Comparison of ENCODE assay signal across 21 cellular contexts in the genomic region with DNA sequence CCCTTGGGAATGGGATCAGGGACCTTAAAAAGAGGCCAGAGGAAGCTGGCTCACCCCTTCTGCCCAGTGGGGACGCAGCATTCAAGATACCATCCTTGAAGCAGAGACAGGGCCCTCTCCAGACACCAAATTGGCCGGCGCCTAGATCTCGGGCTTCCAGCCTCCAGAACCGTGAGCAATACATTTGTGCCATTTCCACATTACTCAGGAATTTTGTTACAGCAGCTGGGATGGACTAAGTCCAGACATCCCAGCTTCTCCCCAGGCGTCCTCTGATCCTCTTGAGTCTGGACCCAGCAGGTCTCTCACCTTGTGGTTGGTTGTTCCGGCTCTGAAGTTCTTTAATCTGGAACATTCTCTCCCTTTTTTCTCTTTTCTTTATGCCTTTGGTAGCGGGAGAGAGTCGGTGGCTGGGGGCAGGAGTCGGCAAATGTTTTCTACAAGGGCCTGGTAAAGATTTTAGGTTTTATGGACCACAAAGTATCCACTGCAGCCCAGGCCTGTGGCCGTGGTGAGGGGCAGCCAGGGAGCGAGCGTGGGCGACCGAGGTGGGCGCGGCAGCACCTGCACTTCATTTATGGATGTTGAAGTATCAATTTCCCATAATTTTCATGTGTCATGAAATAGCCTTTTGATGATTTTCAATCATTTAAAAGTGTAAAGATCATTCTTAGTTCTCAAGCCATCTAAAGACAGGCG. TPM values are rescaled to one million over a fixed set of nuclear protein-coding genes. Genes with fewer than 3 reads are reported as not detected.
"Had no signal": no experiment of that assay in that cellular context is flagged by ENCODE, and none has a peak within 500 bp of the region (broad histone marks: within the 10 kb centered on the region; RNA-seq: fewer than 3 reads in every experiment).

No MANE protein-coding gene starts in this region.

- H3K27ac ChIP-seq: adrenal gland, SJCRH30 had no signal

- H3K9me3 ChIP-seq: adrenal gland, SJCRH30, SK-N-SH had no signal

- H3K4me2 ChIP-seq: SK-N-SH had no signal

- H3K4me1 Mint-ChIP-seq: activated naive CD8-positive, alpha-beta T cell treated with anti-CD3 and anti-CD28 coated beads, Interleukin-2, amount 10 ng/mL, durations not matched to agents 7 days and 5 days; activated T-helper 17 cell treated with anti-CD3 and anti-CD28 coated beads, Interleukin-2, amount 50 U/mL, for 72 hours had no signal

- H3K9ac ChIP-seq: SK-N-SH had no signal

- H3K4me1 ChIP-seq: SJCRH30 had no signal

- H3K9me3 Mint-ChIP-seq: activated naive CD8-positive, alpha-beta T cell treated with anti-CD3 and anti-CD28 coated beads, Interleukin-2, amount 10 ng/mL, durations not matched to agents 7 days and 5 days; activated T-helper 17 cell treated with anti-CD3 and anti-CD28 coated beads, Interleukin-2, amount 50 U/mL, for 72 hours; IgD-negative memory B cell; T-helper 1 cell treated with Interleukin-12 subunit alpha and Interleukin-12 subunit beta and Interleukin-4 antibody, amounts not matched to agents 30 μg/mL and 1 μg/mL, for 36 hours had no signal

- H3K4me3 ChIP-seq: adrenal gland, SJCRH30 had no signal

- H3K36me3 Mint-ChIP-seq: activated naive CD8-positive, alpha-beta T cell treated with anti-CD3 and anti-CD28 coated beads, Interleukin-2, amount 10 ng/mL, durations not matched to agents 7 days and 5 days; IgD-negative memory B cell had no signal

- H3K36me3 ChIP-seq: adrenal gland, SJCRH30 had no signal

- H3K27me3 ChIP-seq: adrenal gland had no signal

- H3K4me3 Mint-ChIP-seq: activated naive CD8-positive, alpha-beta T cell treated with anti-CD3 and anti-CD28 coated beads, Interleukin-2, amount 10 ng/mL, durations not matched to agents 7 days and 5 days; activated T-helper 17 cell treated with anti-CD3 and anti-CD28 coated beads, Interleukin-2, amount 50 U/mL, for 72 hours; T-helper 1 cell treated with Interleukin-12 subunit alpha and Interleukin-12 subunit beta and Interleukin-4 antibody, amounts not matched to agents 30 μg/mL and 1 μg/mL, for 36 hours had no signal

- DNase-seq: activated CD8-positive, alpha-beta memory T cell treated with anti-CD3 and anti-CD28 coated beads for 24 hours; anterior cingulate cortex; KG1; NCI-H1092; NCI-H1436; NCI-H1694 treated with DMSO at 0.1 percent for 48 hours; NCI-H2029 treated with DMSO at 0.1 percent for 48 hours; NCI-H345; NCI-H510A; NCI-H526 treated with DMSO at 0.1 percent for 48 hours; RPMI8226; SJCRH30; SK-N-SH had no signal

- H3K27ac Mint-ChIP-seq: activated naive CD8-positive, alpha-beta T cell treated with anti-CD3 and anti-CD28 coated beads, Interleukin-2, amount 10 ng/mL, durations not matched to agents 7 days and 5 days; activated T-helper 17 cell treated with anti-CD3 and anti-CD28 coated beads, Interleukin-2, amount 50 U/mL, for 72 hours; IgD-negative memory B cell; T-helper 1 cell treated with Interleukin-12 subunit alpha and Interleukin-12 subunit beta and Interleukin-4 antibody, amounts not matched to agents 30 μg/mL and 1 μg/mL, for 36 hours had no signal

- ATAC-seq: Panc1 had no signal

- H3K27me3 Mint-ChIP-seq: activated T-helper 17 cell treated with anti-CD3 and anti-CD28 coated beads, Interleukin-2, amount 50 U/mL, for 72 hours had no signal

RNA-seq across cellular contexts. Expression of a gene that starts 4.8 kb away (rescaled TPM):
- polyA plus RNA-seq: IgD-negative memory B cell had no signal

RNA-seq across cellular contexts. Expression of a gene that starts 54.9 kb away (rescaled TPM):
- total RNA-seq: activated T-helper 17 cell treated with anti-CD3 and anti-CD28 coated beads, Interleukin-2, amount 50 U/mL, for 72 hours; LHCN-M2; M059J; SJCRH30 had no signal
